Comparison of ENCODE assay signal across 17 cellular contexts in the genomic region with DNA sequence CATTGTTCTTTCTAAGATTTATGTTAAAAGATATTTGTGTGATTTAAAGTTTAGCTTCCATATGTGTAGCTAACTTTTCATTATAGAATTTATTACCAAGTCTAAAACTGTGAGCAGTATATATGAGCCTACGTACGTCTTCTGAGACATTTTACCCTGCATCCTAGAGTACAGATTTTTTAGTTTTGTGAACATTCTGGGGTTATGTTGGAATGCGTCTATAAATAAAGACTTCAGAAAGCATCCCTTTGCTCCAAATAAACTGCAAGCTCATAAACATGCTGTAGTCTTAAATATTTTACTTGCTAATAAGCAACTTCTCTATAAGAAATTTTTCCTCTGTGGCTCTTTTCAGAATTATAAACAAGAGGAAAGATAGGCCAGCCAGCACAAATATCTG.
DNase-seq lines count a peak whose midpoint lies in the region; ATAC-seq and TF ChIP-seq lines count a peak whose summit lies in the region.
"Had no signal": no experiment of that assay in that cellular context is flagged by ENCODE, and none has a peak within 500 bp of the region (broad histone marks: within the 10 kb centered on the region; RNA-seq: fewer than 3 reads in every experiment).

No MANE protein-coding gene starts in this region.

- H4K91ac ChIP-seq in mesenchymal stem cell (ENCODE audit: low read length) = no peak overlapping the region

- H3K36me3 ChIP-seq in SJSA1 (no peaks in the 10 kb centered on the region), mesenchymal stem cell (ENCODE audit: control insufficient read depth in 1 of 2, insufficient read depth in 2 of 2, low read depth in 1 of 2, low read length in 2 of 2) (no peaks in the 10 kb centered on the region), esophagus squamous epithelium (no peaks in the 10 kb centered on the region), suprapubic skin (no peaks in the 10 kb centered on the region), MG63 (peaks cover 15% of the 10 kb centered on the region; the same call in 1 of the 2 replicates)
- H3K36me3 ChIP-seq: BE2C had no signal

- intact Hi-C loops in esophagus squamous epithelium (cut with DNase I) = no loop called here

- TF ChIP-seq CTCF in esophagus squamous epithelium (IDR thresholded peaks at IDR 0.05) = no peak
- no peak for TF ChIP-seq CTCF in suprapubic skin (IDR thresholded peaks at IDR 0.05)

- no peak overlapping the region for H3K18ac ChIP-seq in mesenchymal stem cell (ENCODE audit: low read depth in 1 of 2, low read length in 2 of 2)

- 0 out of 2 replicates have a peak overlapping the region, but pooled peaks have one; percentile 10 for H3K27ac ChIP-seq in SJSA1
- peak overlapping the region; percentile 45 for H3K27ac ChIP-seq in mesenchymal stem cell (ENCODE audit: low read length, poor library complexity, severe bottlenecking)
- H3K27ac ChIP-seq in esophagus squamous epithelium = no peak overlapping the region
- no peak overlapping the region for H3K27ac ChIP-seq in suprapubic skin

- H3K79me1 ChIP-seq in mesenchymal stem cell (replicated peaks; ENCODE audit: low read length, poor library complexity, severe bottlenecking) = peaks cover 15% of the 10 kb centered on the region

- H2BK120ac ChIP-seq in mesenchymal stem cell (ENCODE audit: low read depth, low read length) = no peak overlapping the region

- H2AFZ ChIP-seq in mesenchymal stem cell (ENCODE audit: low read depth, low read length) = no peak overlapping the region

- H3K27me3 ChIP-seq in SJSA1 (replicated peaks) (no peaks in the 10 kb centered on the region), mesenchymal stem cell (ENCODE audit: control insufficient read depth in 1 of 2, insufficient read depth in 1 of 2, low read length in 2 of 2) (no peaks in the 10 kb centered on the region), esophagus squamous epithelium (no peaks in the 10 kb centered on the region), suprapubic skin (no peaks in the 10 kb centered on the region), MG63 (no peaks in the 10 kb centered on the region)
- H3K27me3 ChIP-seq: BE2C had no signal

- no CpG with 5 or more reads among the region's 3 CpGs for WGBS in mesenchymal stem cell
- WGBS in esophagus squamous epithelium, 2 donors = 91 to 94% methylated on average over 3 of the region's 3 CpGs
- WGBS in suprapubic skin = 90% methylated on average over 3 of the region's 3 CpGs

- no peak for TF ChIP-seq EP300 in suprapubic skin (IDR thresholded peaks at IDR 0.05)

- H3K14ac ChIP-seq in mesenchymal stem cell (ENCODE audit: low read length in 2 of 2) = no peak overlapping the region

- no peak for ATAC-seq in GM19467 (IDR thresholded peaks at IDR 0.05; ENCODE audit: unreplicated experiment)
- ATAC-seq: K562 had no signal

- TF ChIP-seq POLR2A in esophagus squamous epithelium (IDR thresholded peaks at IDR 0.05) (no peak), suprapubic skin (IDR thresholded peaks at IDR 0.05) (no peak)

- no peak overlapping the region for H2BK15ac ChIP-seq in mesenchymal stem cell (ENCODE audit: low read depth, poor library complexity, severe bottlenecking)

- H3K4me1 ChIP-seq in SJSA1 (replicated peaks) = peaks cover 33% of the 10 kb centered on the region
- no peaks in the 10 kb centered on the region for H3K4me1 ChIP-seq in mesenchymal stem cell (ENCODE audit: control insufficient read depth, insufficient read depth, low read depth, low read length)
- H3K4me1 ChIP-seq in esophagus squamous epithelium = peaks cover 0 to 4% (median 0%) of the 10 kb centered on the region in 3 donors
- H3K4me1 ChIP-seq in suprapubic skin = no peaks in the 10 kb centered on the region
- H3K4me1 ChIP-seq: BE2C had no signal

- H3K9ac ChIP-seq in mesenchymal stem cell (ENCODE audit: low read length) = no peak overlapping the region

- DNase-seq in EH (ENCODE audit: low read depth) (peak; percentile 47), SJSA1 (ENCODE audit: low read depth in 1 of 2, low spot score in 2 of 2) (no peak), mesenchymal stem cell (peak; percentile 32), esophagus squamous epithelium (lab: John Stamatoyannopoulos, UW) (no peak), suprapubic skin (ENCODE audit: low spot score in 2 of 2) (no peak), MG63 (no peak)
- DNase-seq: ACHN; BE2C; C1 segment of cervical spinal cord; CD4-positive, CD25-positive, alpha-beta regulatory T cell; CD8-positive, alpha-beta memory T cell; COR-L47; GDM1; GOT3; H7 had no signal

- no peak overlapping the region for H3K4me3 ChIP-seq in SJSA1
- H3K4me3 ChIP-seq in mesenchymal stem cell (ENCODE audit: insufficient read depth in 1 of 2, low read depth in 1 of 2, low read length in 2 of 2) = no peak overlapping the region
- no peak overlapping the region for H3K4me3 ChIP-seq in esophagus squamous epithelium
- H3K4me3 ChIP-seq in suprapubic skin = no peak overlapping the region
- H3K4me3 ChIP-seq in MG63 = no peak overlapping the region
- H3K4me3 ChIP-seq: K562 had no signal

- no peak overlapping the region for H2BK12ac ChIP-seq in mesenchymal stem cell (ENCODE audit: low read length in 2 of 2)

- no peak overlapping the region for H4K8ac ChIP-seq in mesenchymal stem cell (ENCODE audit: low read length)

- H3K4me2 ChIP-seq in mesenchymal stem cell (ENCODE audit: low read length, poor library complexity, severe bottlenecking) = no peak overlapping the region

- H3K4ac ChIP-seq in mesenchymal stem cell (ENCODE audit: low read depth in 1 of 2, low read length in 2 of 2) = no peak overlapping the region

- H3K9me3 ChIP-seq in SJSA1 (replicated peaks) (no peaks in the 10 kb centered on the region), mesenchymal stem cell (ENCODE audit: control insufficient read depth, low read length) (no peaks in the 10 kb centered on the region), esophagus squamous epithelium (no peaks in the 10 kb centered on the region), suprapubic skin (no peaks in the 10 kb centered on the region), MG63 (peaks cover 18% of the 10 kb centered on the region)
- H3K9me3 ChIP-seq: BE2C had no signal

- no peak overlapping the region for H2BK5ac ChIP-seq in mesenchymal stem cell (ENCODE audit: low read depth, low read length, poor library complexity, severe bottlenecking)

- no peak overlapping the region for H3K23ac ChIP-seq in mesenchymal stem cell (ENCODE audit: low read length in 2 of 2)

- H2AK5ac ChIP-seq in mesenchymal stem cell (ENCODE audit: low read length, severe bottlenecking) = no peak overlapping the region

Comparison
In these comparisons a context has a peak if more than half of its experiments do, and no peak if none do; other contexts are left out.
1. DNase-seq: peak in EH (single experiment) and mesenchymal stem cell (single experiment); none in SJSA1 (0 of 2), esophagus squamous epithelium (single experiment), suprapubic skin (0 of 2) and MG63 (single experiment).
2. H3K27ac ChIP-seq: peak in SJSA1 (single experiment) and mesenchymal stem cell (single experiment); none in esophagus squamous epithelium (0 of 4) and suprapubic skin (single experiment).